In the genomic region with DNA sequence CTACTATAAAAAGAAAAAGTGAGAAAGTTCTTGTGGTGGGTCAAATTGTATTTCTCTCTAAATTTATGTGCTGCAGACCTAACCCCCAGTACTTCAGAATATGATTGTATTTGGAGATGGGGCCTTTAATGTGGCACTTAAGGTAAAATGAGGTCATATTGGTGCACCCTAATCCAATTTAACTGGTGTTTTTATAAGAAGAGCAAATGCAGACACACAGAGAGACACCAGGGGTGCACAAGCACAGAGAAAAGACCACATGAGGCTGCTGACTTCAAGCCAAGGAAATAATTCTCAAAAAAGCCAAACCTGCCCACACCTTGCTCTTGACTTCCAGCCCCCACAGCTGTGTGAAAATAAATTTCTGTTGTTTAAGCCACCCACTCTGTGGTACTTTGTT, we compare ENCODE assay signal across 13 cellular contexts.
DNase-seq lines count a peak whose midpoint lies in the region; ATAC-seq and TF ChIP-seq lines count a peak whose summit lies in the region.
"Had no signal": no experiment of that assay in that cellular context is flagged by ENCODE, and none has a peak within 500 bp of the region (broad histone marks: within the 10 kb centered on the region; RNA-seq: fewer than 3 reads in every experiment).

No MANE protein-coding gene starts in this region.

- in situ Hi-C loops in G401 (cut with HindIII; ENCODE audit: low sequenced_read_pairs) = no loop called here

- H3K4me1 ChIP-seq in foreskin keratinocyte = peaks cover 9% of the 10 kb centered on the region

- no peaks in the 10 kb centered on the region for H3K27me3 ChIP-seq in foreskin keratinocyte
- H3K27me3 ChIP-seq: SJSA1 had no signal

- no peak overlapping the region for H3K27ac ChIP-seq in foreskin keratinocyte
- H3K27ac ChIP-seq: A549, SJSA1 had no signal

- ATAC-seq in foreskin keratinocyte = no peak

- intact Hi-C loops in posterior vena cava (cut with DNase I) = loop anchor here (2.0 to 10.0 kb wide), 5 partner anchors 260 to 380 kb away; no protein-coding TSS in a partner anchor

- TF ChIP-seq CTCF in foreskin keratinocyte (conservative IDR thresholded peaks at IDR 0.05) = peak; percentile 36

- peak; percentile 34 for DNase-seq in ELR (ENCODE audit: low read depth)
- peak; percentile 26 for DNase-seq in HT1080 (ENCODE audit: low read depth)
- peak; percentile 53 for DNase-seq in SK-N-DZ (ENCODE audit: low spot score)
- no peak for DNase-seq in foreskin keratinocyte
- no peak for DNase-seq in posterior vena cava (ENCODE audit: low spot score)
- no peak for DNase-seq in kidney glomerular epithelial cell (lab: John Stamatoyannopoulos, UW)
- DNase-seq in G401 (ENCODE audit: low spot score) = no peak
- DNase-seq: H7, NCI-H1092 treated with DMSO at 0.1 percent for 48 hours, NCI-H1694, NCI-H524 had no signal

Comparison
In these comparisons a context has a peak if more than half of its experiments do, and no peak if none do; other contexts are left out.
1. DNase-seq: peak in ELR (single experiment), HT1080 (single experiment) and SK-N-DZ (single experiment); none in foreskin keratinocyte (0 of 2), posterior vena cava (single experiment), kidney glomerular epithelial cell (single experiment) and G401 (single experiment).